ENCODE assay signal across 8 cellular contexts in the genomic region with DNA sequence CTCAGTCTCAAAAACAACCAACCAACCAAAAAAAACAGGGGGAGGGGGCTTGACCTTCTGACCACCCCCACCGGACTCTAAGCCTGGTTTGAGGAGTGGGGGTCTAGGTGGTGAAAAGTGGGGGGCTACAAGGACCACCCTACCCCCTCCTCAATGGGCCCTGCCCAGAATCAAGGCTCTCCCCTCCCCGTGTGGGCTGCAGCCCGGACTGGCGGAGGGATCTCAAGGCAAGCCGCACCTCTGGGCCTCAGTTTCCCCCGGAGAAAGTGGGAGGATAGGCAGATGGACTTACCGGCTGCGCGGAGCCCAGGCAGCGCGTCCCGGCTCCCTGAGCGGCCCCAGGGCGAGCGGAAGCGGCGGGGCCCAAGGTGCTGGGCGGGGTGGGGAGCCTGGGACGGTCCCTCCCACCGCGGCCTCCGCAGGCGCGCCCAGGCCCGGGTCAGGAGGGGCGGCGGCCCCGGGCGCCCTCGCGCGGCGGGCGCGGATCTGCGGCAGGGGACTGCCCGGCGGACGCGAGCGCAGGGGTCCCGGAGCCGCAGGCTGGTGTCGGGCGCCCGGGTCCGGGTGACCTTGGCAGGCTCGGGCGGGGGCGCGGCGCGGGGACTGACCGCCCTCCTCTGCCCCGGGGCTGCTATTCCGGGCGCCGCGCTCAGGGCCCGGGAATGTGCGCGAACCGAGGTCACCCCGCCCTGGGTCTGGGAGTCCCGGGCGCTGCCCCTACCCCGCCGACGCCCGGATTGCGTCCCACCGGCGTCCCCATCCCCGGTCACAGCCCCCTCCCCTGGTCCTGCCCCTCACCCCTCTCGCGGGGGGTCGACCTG. TPM values are rescaled to one million over a fixed set of nuclear protein-coding genes. Genes with fewer than 3 reads are reported as not detected.
DNase-seq lines count a peak whose midpoint lies in the region; ATAC-seq lines count a peak whose summit lies in the region.

A gene with protein sequence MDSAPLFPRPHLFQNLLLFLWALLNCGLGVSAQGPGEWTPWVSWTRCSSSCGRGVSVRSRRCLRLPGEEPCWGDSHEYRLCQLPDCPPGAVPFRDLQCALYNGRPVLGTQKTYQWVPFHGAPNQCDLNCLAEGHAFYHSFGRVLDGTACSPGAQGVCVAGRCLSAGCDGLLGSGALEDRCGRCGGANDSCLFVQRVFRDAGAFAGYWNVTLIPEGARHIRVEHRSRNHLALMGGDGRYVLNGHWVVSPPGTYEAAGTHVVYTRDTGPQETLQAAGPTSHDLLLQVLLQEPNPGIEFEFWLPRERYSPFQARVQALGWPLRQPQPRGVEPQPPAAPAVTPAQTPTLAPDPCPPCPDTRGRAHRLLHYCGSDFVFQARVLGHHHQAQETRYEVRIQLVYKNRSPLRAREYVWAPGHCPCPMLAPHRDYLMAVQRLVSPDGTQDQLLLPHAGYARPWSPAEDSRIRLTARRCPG (minus strand): TSS at position 349 of the 821 bp plus-strand sequence. CDS start 2,076 bp downstream, outside the sequence.

- no peak for ATAC-seq in HG02571 (IDR thresholded peaks at IDR 0.05; ENCODE audit: unreplicated experiment)

- DNase-seq in H4 (ENCODE audit: low spot score) (peak; percentile 29), SKM-1 treated with dmso at 0.1 percent for 144 hours (lab: John Stamatoyannopoulos, UW; ENCODE audit: unreplicated experiment) (peak; percentile 41), NCI-H1092 (lab: John Stamatoyannopoulos, UW) (no peak), NCI-H446 (lab: John Stamatoyannopoulos, UW) (no peak)
- DNase-seq in activated naive CD8-positive, alpha-beta T cell treated with anti-CD3 and anti-CD28 coated beads, Interleukin-2, amount 50 U/mL, for 16 hours (ENCODE audit: low read depth, low spot score), result peak; percentile 25
- peak; percentile 72 for DNase-seq in stimulated activated CD4-positive, alpha-beta T cell treated with anti-CD3 and anti-CD28 coated beads, Interleukin-1b, Interleukin-23, amount 100 ng/mL, for 48 hours

- H3K9me3 ChIP-seq in iPS-18c (ENCODE audit: control insufficient read depth, insufficient read depth, low read length), result no peaks in the 10 kb centered on the region

- H3K4me3 ChIP-seq in iPS-18c (ENCODE audit: insufficient read depth, low read depth, low read length), result peak within 1 kb of the TSS; percentile 34; the same call in 1 of the 2 replicates

RNA-seq across cellular contexts. Expression of the gene that starts here (rescaled TPM):
- 0.72 and 1.8 TPM in 2 replicates for total RNA-seq in H4 (2014; rRNA removed; shearing (Covaris generic))

Comparison
In these comparisons a context has a peak if more than half of its experiments do, and no peak if none do; other contexts are left out.
1. DNase-seq: peak in H4 (single experiment), SKM-1 treated with dmso at 0.1 percent for 144 hours (single experiment), activated naive CD8-positive, alpha-beta T cell treated with anti-CD3 and anti-CD28 coated beads, Interleukin-2, amount 50 U/mL, for 16 hours (single experiment) and stimulated activated CD4-positive, alpha-beta T cell treated with anti-CD3 and anti-CD28 coated beads, Interleukin-1b, Interleukin-23, amount 100 ng/mL, for 48 hours (single experiment); none in NCI-H1092 (single experiment) and NCI-H446 (0 of 2).